In the genomic region with DNA sequence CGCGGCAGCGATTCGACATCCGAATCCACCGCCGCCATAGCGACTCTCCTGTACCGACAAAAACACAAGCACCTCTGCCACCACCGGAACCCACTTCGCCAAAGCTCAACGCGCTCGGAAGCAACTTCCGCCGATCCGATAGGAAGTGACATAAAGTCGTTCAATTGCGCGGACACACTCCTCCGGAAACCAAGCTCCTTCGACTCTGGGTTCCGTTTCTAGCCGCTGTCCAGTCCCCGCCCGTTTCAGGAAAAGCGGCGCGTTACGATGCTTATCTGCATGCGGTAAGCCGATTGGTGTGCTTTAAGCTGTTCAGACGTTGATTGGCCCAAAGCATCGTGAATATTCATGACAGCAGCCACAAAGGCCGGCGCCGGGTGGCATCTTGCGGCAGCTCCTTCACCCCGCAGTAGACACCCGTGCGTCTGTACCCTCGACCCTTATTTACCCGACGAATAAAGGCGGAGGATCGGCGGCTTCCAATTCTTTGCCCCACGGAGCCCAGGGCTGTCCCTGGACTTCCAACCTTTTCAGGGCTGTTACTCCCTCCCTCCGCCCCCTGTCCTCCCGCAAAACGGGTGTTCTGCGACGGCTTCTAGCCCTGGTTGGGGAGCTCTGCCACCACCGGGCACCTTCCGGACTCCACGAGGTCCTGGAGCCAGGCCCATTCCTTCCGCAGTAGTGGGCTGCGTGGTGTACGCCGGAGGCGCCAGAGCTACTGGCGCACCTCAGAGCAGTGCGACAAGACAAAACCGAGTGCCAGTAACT, we compare ENCODE assay signal across 8 cellular contexts. TPM values are rescaled to one million over a fixed set of nuclear protein-coding genes. Genes with fewer than 3 reads are reported as not detected.
A peak's percentile ranks its signal among the peaks of the same experiment; 100 is the strongest.
DNase-seq lines count a peak whose midpoint lies in the region; ATAC-seq, FAIRE-seq and TF ChIP-seq lines count a peak whose summit lies in the region.

A gene with protein sequence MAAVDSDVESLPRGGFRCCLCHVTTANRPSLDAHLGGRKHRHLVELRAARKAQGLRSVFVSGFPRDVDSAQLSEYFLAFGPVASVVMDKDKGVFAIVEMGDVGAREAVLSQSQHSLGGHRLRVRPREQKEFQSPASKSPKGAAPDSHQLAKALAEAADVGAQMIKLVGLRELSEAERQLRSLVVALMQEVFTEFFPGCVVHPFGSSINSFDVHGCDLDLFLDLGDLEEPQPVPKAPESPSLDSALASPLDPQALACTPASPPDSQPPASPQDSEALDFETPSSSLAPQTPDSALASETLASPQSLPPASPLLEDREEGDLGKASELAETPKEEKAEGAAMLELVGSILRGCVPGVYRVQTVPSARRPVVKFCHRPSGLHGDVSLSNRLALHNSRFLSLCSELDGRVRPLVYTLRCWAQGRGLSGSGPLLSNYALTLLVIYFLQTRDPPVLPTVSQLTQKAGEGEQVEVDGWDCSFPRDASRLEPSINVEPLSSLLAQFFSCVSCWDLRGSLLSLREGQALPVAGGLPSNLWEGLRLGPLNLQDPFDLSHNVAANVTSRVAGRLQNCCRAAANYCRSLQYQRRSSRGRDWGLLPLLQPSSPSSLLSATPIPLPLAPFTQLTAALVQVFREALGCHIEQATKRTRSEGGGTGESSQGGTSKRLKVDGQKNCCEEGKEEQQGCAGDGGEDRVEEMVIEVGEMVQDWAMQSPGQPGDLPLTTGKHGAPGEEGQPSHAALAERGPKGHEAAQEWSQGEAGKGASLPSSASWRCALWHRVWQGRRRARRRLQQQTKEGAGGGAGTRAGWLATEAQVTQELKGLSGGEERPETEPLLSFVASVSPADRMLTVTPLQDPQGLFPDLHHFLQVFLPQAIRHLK (minus strand): TSS at position 76 of the 768 bp plus-strand sequence. CDS start 38 bp downstream, at position 38.

- H3K27me3 ChIP-seq in adrenal gland: no peaks in the 10 kb centered on the region
- H3K27me3 ChIP-seq in heart right ventricle: no peaks in the 10 kb centered on the region
- H3K27me3 ChIP-seq in upper lobe of right lung: no peaks in the 10 kb centered on the region

- intact Hi-C loops in adrenal gland (cut with DNase I) (no loop called here), heart right ventricle (cut with DNase I) (loop anchor here in 5 of 10 donors (1.0 to 10.0 kb wide), 6 partner anchors 17 to 266 kb away; a partner anchor contains a TSS), posterior cingulate gyrus (cut with DNase I) (loop anchor here (1.0 to 10.0 kb wide), 2 partner anchors 17 to 113 kb away; a partner anchor contains a TSS), upper lobe of right lung (cut with DNase I) (no loop called here)

- peaks cover 9 to 26% of the 10 kb centered on the region in 2 donors for H3K4me1 ChIP-seq in adrenal gland (replicated peaks in 1 of 2)
- peaks cover 3 to 42% (median 28%) of the 10 kb centered on the region in 9 donors for H3K4me1 ChIP-seq in heart right ventricle
- peaks cover 29% of the 10 kb centered on the region for H3K4me1 ChIP-seq in upper lobe of right lung

- DNase-seq in GM12892 (ENCODE audit: insufficient read length): peak; percentile 92
- DNase-seq in NCI-H146 (lab: John Stamatoyannopoulos, UW): peak; percentile 99
- peak; percentile 90 to 99 (median 94) for DNase-seq in T-helper 1 cell
- DNase-seq in adrenal gland: peak; percentile 96 to 99 (median 98)
- peak; percentile 91 to 97 for DNase-seq in heart right ventricle
- DNase-seq in posterior cingulate gyrus: peak; percentile 94 to 99 (median 96)
- DNase-seq in upper lobe of right lung: peak; percentile 96

- H3K36me3 ChIP-seq in adrenal gland (replicated peaks in 1 of 2): peaks cover 0 to 52% of the 10 kb centered on the region in 2 donors
- H3K36me3 ChIP-seq in heart right ventricle: peaks cover 0 to 63% (median 44%) of the 10 kb centered on the region in 9 donors
- H3K36me3 ChIP-seq in upper lobe of right lung: peaks cover 57% of the 10 kb centered on the region

- peak within 1 kb of the TSS; percentile 84 to 96 (median 95) for H3K27ac ChIP-seq in adrenal gland
- H3K27ac ChIP-seq in heart right ventricle: peak within 1 kb of the TSS; percentile 83 to 97 (median 94)
- H3K27ac ChIP-seq in upper lobe of right lung: peak within 1 kb of the TSS; percentile 93

- TF ChIP-seq CTCF in adrenal gland (IDR thresholded peaks at IDR 0.05): peak in 1 of 6 experiments; percentile 10
- peak in 5 of 9 donors; percentile 5 to 39 (median 24) for TF ChIP-seq CTCF in heart right ventricle (IDR thresholded peaks at IDR 0.05)
- no peak for TF ChIP-seq CTCF in upper lobe of right lung (IDR thresholded peaks at IDR 0.05)

- ATAC-seq in HG02852 (IDR thresholded peaks at IDR 0.05; ENCODE audit: unreplicated experiment) (peak; percentile 85), heart right ventricle (peak; percentile 95 to 98 (median 96)), upper lobe of right lung (peak; percentile 96)

- 0 to 1% (median 0%) methylated on average over 18 to 64 of the region's 64 CpGs for WGBS in adrenal gland, 4 donors
- WGBS in heart right ventricle, 2 donors: 0% methylated on average over 64 of the region's 64 CpGs

- no peaks in the 10 kb centered on the region for H3K9me3 ChIP-seq in adrenal gland (replicated peaks in 1 of 3)
- no peaks in the 10 kb centered on the region for H3K9me3 ChIP-seq in heart right ventricle
- no peaks in the 10 kb centered on the region for H3K9me3 ChIP-seq in upper lobe of right lung

- peak; percentile 100 for FAIRE-seq in GM12892 (lab: Jason Lieb, UNC)

- TF ChIP-seq POLR2A in GM12892 (IDR thresholded peaks at IDR 0.05; ENCODE audit: low read depth, low read length) (peak; percentile 98), adrenal gland (IDR thresholded peaks at IDR 0.05) (peak; percentile 76 to 95)

- peak within 1 kb of the TSS; percentile 43 to 83 (median 50) for H3K4me3 ChIP-seq in adrenal gland
- H3K4me3 ChIP-seq in heart right ventricle: peak within 1 kb of the TSS; percentile 63 to 86 (median 78)
- H3K4me3 ChIP-seq in upper lobe of right lung: peak within 1 kb of the TSS; percentile 71

RNA-seq across cellular contexts. Expression of the gene that starts here (rescaled TPM):
- 13.1 TPM for polyA plus RNA-seq in GM12892 (2012; ENCODE audit: missing spikeins)
- 10 to 100 TPM in 7 of 8 donors, 1 to 10 TPM in 1; 7.0 to 32.4 (median 15.5) TPM for total RNA-seq in adrenal gland
- polyA plus RNA-seq in adrenal gland: 10 to 100 TPM in 2 of 3 donors, 1 to 10 TPM in 1; 9.4 to 67.6 (median 34.0) TPM
- 10 to 100 TPM in 8 of 10 donors, 1 to 10 TPM in 2; 8.2 to 17.9 (median 12.3) TPM for total RNA-seq in heart right ventricle
- 10 to 100 TPM in 1 of 2 donors, 1 to 10 TPM in 1; 9.3 to 19.2 TPM for polyA plus RNA-seq in heart right ventricle
- 17.6 TPM for total RNA-seq in upper lobe of right lung

Comparison
In these comparisons a context has a peak if more than half of its experiments do, and no peak if none do; other contexts are left out.
1. Peak in every context shown above with its lines: DNase-seq, ATAC-seq, H3K4me3 ChIP-seq and H3K27ac ChIP-seq.